In the genomic region with DNA sequence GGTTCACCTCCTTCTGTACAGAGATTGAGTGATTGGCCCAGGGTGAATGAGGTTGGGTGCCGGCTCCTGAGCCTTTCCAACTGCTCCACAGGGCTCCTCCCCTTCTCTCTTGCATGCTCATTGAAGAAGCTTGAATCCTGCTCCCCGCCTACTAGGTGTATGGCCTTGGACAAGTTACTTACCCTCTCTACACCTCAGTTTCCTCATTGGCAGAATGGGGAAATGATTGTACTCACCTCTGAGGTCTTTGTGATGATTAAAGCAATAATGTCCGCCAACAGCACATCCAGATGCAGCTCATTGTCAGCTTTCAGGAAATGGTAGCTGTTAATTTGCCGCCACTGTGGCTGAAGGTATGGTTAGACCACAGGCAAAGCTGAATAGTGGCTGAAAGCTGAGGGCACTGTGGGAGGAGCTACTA, we compare ENCODE assay signal across 17 cellular contexts.
DNase-seq lines count a peak whose midpoint lies in the region; ATAC-seq and TF ChIP-seq lines count a peak whose summit lies in the region.
"Had no signal": no experiment of that assay in that cellular context is flagged by ENCODE, and none has a peak within 500 bp of the region (broad histone marks: within the 10 kb centered on the region; RNA-seq: fewer than 3 reads in every experiment).

No MANE protein-coding gene starts in this region.

- H3K9ac ChIP-seq in mammary epithelial cell (ENCODE audit: insufficient read depth, low read length): no peak overlapping the region

- no peak for DNase-seq in activated CD4-positive, CD25-positive, alpha-beta regulatory T cell (lab: John Stamatoyannopoulos, UW)
- DNase-seq in Jurkat, Clone E6-1 (ENCODE audit: low read depth, low spot score): peak; percentile 90
- DNase-seq in activated CD4-positive, alpha-beta T cell treated with anti-CD3 and anti-CD28 coated beads, Interleukin-2, amount 50 U/mL, for 48 hours: peak; percentile 16 to 25
- DNase-seq in renal cortical epithelial cell (ENCODE audit: low read depth) (peak; percentile 19), midbrain (lab: John Stamatoyannopoulos, UW) (no peak), mammary epithelial cell (no peak)
- DNase-seq: body of pancreas, DMS 273 treated with DMSO at 0.1 percent for 48 hours, endodermal cell, NCI-H2107, sigmoid colon, upper lobe of left lung had no signal

- no TSS peak for BruUV-seq in mammary epithelial cell (replicated peaks; lab: Mats Ljungman, UMichigan)

- H3K4me2 ChIP-seq in mammary epithelial cell (ENCODE audit: insufficient read depth, low read depth, low read length): no peak overlapping the region
- H3K4me2 ChIP-seq: A549 had no signal

- H3K27me3 ChIP-seq in mammary epithelial cell (ENCODE audit: insufficient read depth, low read length): no peaks in the 10 kb centered on the region
- H3K27me3 ChIP-seq: body of pancreas, gastroesophageal sphincter, sigmoid colon, upper lobe of left lung had no signal

- CTCF ChIA-PET in mammary epithelial cell (lab: Charles Lee; ENCODE audit: low non-redundant PET): no interaction called here

- no peaks in the 10 kb centered on the region for H3K9me3 ChIP-seq in mammary epithelial cell (replicated peaks; ENCODE audit: insufficient read depth, low read length)
- H3K9me3 ChIP-seq: A549, body of pancreas, gastroesophageal sphincter, sigmoid colon, upper lobe of left lung had no signal

- 100% methylated on average over 4 of the region's 4 CpGs for WGBS in mammary epithelial cell (ENCODE audit: low coverage, missing lambda C conversion rate)

- no peak overlapping the region for H2AFZ ChIP-seq in mammary epithelial cell (ENCODE audit: low read depth, low read length)

- H3K4me1 ChIP-seq in mammary epithelial cell (ENCODE audit: insufficient read depth, low read length): no peaks in the 10 kb centered on the region
- H3K4me1 ChIP-seq: A549, body of pancreas, sigmoid colon had no signal

- no peaks in the 10 kb centered on the region for H3K79me2 ChIP-seq in mammary epithelial cell (ENCODE audit: insufficient read depth, low read length)

- dilution Hi-C loops in mammary epithelial cell (cut with HindIII; ENCODE audit: low sequenced_read_pairs): no loop called here

- no peaks in the 10 kb centered on the region for H4K20me1 ChIP-seq in mammary epithelial cell (ENCODE audit: insufficient read depth, low read length)

- no peak for TF ChIP-seq CTCF in mammary epithelial cell (conservative IDR thresholded peaks at IDR 0.05 in 1 of 2, IDR thresholded peaks at IDR 0.05 in 1 of 2; ENCODE audit: extremely low read depth in 1 of 2, insufficient read depth in 1 of 2, low read depth in 1 of 2, low read length in 2 of 2)

- no peak overlapping the region for H3K27ac ChIP-seq in mammary epithelial cell (ENCODE audit: insufficient read depth, low read depth, low read length)
- H3K27ac ChIP-seq: A549, body of pancreas, gastroesophageal sphincter, sigmoid colon, upper lobe of left lung had no signal

- H3K4me3 ChIP-seq in Jurkat, Clone E6-1 (ENCODE audit: low read length): peak overlapping the region; percentile 13; the same call in 1 of the 2 replicates
- H3K4me3 ChIP-seq in mammary epithelial cell (replicated peaks in 1 of 3; ENCODE audit: insufficient read depth in 1 of 3, low read depth in 2 of 3, low read length in 3 of 3): no peak overlapping the region
- H3K4me3 ChIP-seq: A549, body of pancreas, gastroesophageal sphincter, sigmoid colon, upper lobe of left lung had no signal

- intact Hi-C loops in mammary epithelial cell (cut with micrococcal nuclease): no loop called here

- peak; percentile 44 to 50 for ATAC-seq in activated CD4-positive, CD25-positive, alpha-beta regulatory T cell treated with anti-CD3 and anti-CD28 coated beads, Interleukin-2, amount 50 U/mL, for 24 hours
- no peak for ATAC-seq in HG02588 (IDR thresholded peaks at IDR 0.05; ENCODE audit: unreplicated experiment)
- ATAC-seq: A549, body of pancreas, gastroesophageal sphincter, HCT116 had no signal

- H3K36me3 ChIP-seq in mammary epithelial cell (ENCODE audit: insufficient read depth, low read length): no peaks in the 10 kb centered on the region
- H3K36me3 ChIP-seq: sigmoid colon, upper lobe of left lung had no signal

- in situ Hi-C loops in mammary epithelial cell (cut with MboI; ENCODE audit: low sequenced_read_pairs in 2 of 2): no loop called here

Comparison
In these comparisons a context has a peak if more than half of its experiments do, and no peak if none do; other contexts are left out.
1. DNase-seq: peak in Jurkat, Clone E6-1 (single experiment), activated CD4-positive, alpha-beta T cell treated with anti-CD3 and anti-CD28 coated beads, Interleukin-2, amount 50 U/mL, for 48 hours (2 of 2) and renal cortical epithelial cell (single experiment); none in activated CD4-positive, CD25-positive, alpha-beta regulatory T cell (0 of 4), midbrain (single experiment) and mammary epithelial cell (single experiment).